ENCODE assay signal across 21 cellular contexts in genomic region chr1:15513192-15513591, GRCh38.
"Had no signal": no experiment of that assay in that cellular context is flagged by ENCODE, and none has a peak within 500 bp of the region (broad histone marks: within the 10 kb centered on the region; RNA-seq: fewer than 3 reads in every experiment).

No MANE protein-coding gene starts in this region.

- H3K27me3 Mint-ChIP-seq: activated naive CD8-positive, alpha-beta T cell; activated T-cell treated with anti-CD3 and anti-CD28 coated beads, Interleukin-2, amount 50 U/mL, for 24 hours; brain; memory B cell; naive thymus-derived CD4-positive, alpha-beta T cell; stimulated activated naive B cell treated with anti-CD40 and anti-IgM and Interleukin-4, amounts not matched to agents 10 μg/mL and 1 μg/mL and 100 μg/mL, for 72 hours had no signal

- H3K27ac Mint-ChIP-seq: activated naive CD8-positive, alpha-beta T cell; brain; memory B cell; stimulated activated naive B cell treated with anti-CD40 and anti-IgM and Interleukin-4, amounts not matched to agents 10 μg/mL and 1 μg/mL and 100 μg/mL, for 72 hours; WTC11 had no signal

- H3K4me3 Mint-ChIP-seq: activated naive CD8-positive, alpha-beta T cell; activated T-cell treated with anti-CD3 and anti-CD28 coated beads, Interleukin-2, amount 50 U/mL, for 24 hours; brain; immature natural killer cell; memory B cell; stimulated activated naive B cell treated with anti-CD40 and anti-IgM and Interleukin-4, amounts not matched to agents 10 μg/mL and 1 μg/mL and 100 μg/mL, for 72 hours; WTC11 had no signal

- DNase-seq: activated CD4-positive, alpha-beta T cell treated with anti-CD3 and anti-CD28 coated beads for 1 hour; activated CD4-positive, alpha-beta T cell treated with anti-CD3 and anti-CD28 coated beads, Interleukin-2, amount 50 U/mL, for 48 hours; activated CD8-positive, alpha-beta memory T cell treated with anti-CD3 and anti-CD28 coated beads, Interleukin-2, amount 50 U/mL, for 48 hours; activated T-cell treated with anti-CD3 and anti-CD28 coated beads, Interleukin-2, amount 50 U/mL, for 24 hours; cortex of kidney; foreskin keratinocyte; heart left ventricle; immature natural killer cell; midbrain; naive thymus-derived CD4-positive, alpha-beta T cell; psoas muscle; stimulated activated CD4-positive, alpha-beta T cell treated with anti-CD3 and anti-CD28 coated beads, Interleukin-1b, Interleukin-23, amount 100 ng/mL, for 48 hours; stimulated activated CD4-positive, alpha-beta T cell treated with anti-CD3 and anti-CD28 coated beads, Interleukin-4, amount 100 ng/mL, for 4 hours; stimulated activated CD8-positive, alpha-beta memory T cell treated with anti-CD3 and anti-CD28 coated beads, Interleukin-4, amount 100 ng/mL, for 48 hours; stimulated activated naive B cell treated with anti-CD40 and anti-IgM and Interleukin-4, amounts not matched to agents 10 μg/mL and 1 μg/mL and 100 μg/mL, for 72 hours; tibial artery; upper lobe of right lung had no signal

- H3K9me3 Mint-ChIP-seq: activated T-cell treated with anti-CD3 and anti-CD28 coated beads, Interleukin-2, amount 50 U/mL, for 24 hours; brain; immature natural killer cell; memory B cell; stimulated activated naive B cell treated with anti-CD40 and anti-IgM and Interleukin-4, amounts not matched to agents 10 μg/mL and 1 μg/mL and 100 μg/mL, for 72 hours; WTC11 had no signal
